17 cellular contexts compared by ENCODE assay signal in the genomic region with DNA sequence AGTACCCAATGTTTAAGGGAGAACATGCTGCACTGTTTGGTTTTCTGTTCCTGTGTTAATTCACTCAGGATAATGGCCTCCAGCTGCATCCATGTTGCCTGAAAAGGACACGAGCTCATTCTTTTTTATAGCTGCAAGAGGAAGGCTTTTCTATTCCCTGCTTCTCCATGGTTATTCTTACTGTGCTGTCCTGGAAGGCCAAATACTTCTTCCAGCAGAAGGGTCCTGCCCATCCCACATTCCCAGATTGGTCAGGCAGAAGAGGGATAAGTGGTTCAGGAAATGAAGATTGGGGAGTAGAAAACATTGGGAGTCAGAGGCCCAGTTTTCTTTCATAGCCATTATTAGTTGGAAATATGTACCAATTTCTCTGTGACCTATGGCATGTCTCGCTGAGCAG.
DNase-seq lines count a peak whose midpoint lies in the region; ATAC-seq and TF ChIP-seq lines count a peak whose summit lies in the region.
"Had no signal": no experiment of that assay in that cellular context is flagged by ENCODE, and none has a peak within 500 bp of the region (broad histone marks: within the 10 kb centered on the region; RNA-seq: fewer than 3 reads in every experiment).

No MANE protein-coding gene starts in this region.

- H3K27ac Mint-ChIP-seq in WTC11, result 0 out of 2 replicates have a peak overlapping the region, but pooled peaks have one; percentile 34
- H3K27ac Mint-ChIP-seq: B cell had no signal

- DNase-seq in WTC11 (ENCODE audit: low spot score), result no peak
- no peak for DNase-seq in dorsolateral prefrontal cortex
- peak; percentile 54 for DNase-seq in myocyte (ENCODE audit: low read depth)
- DNase-seq in SK-N-DZ (ENCODE audit: low spot score), result no peak
- DNase-seq in OCI-M2 (lab: John Stamatoyannopoulos, UW; ENCODE audit: unreplicated experiment), result no peak
- no peak for DNase-seq in DMS 273 (lab: John Stamatoyannopoulos, UW; ENCODE audit: unreplicated experiment)
- DNase-seq: activated naive CD4-positive, alpha-beta T cell; DMS153; Kasumi-1; naive B cell; NCI-H1436; NCI-H510A; OCI-M1; stimulated activated CD4-positive, alpha-beta T cell treated with anti-CD3 and anti-CD28 coated beads, Interleukin-1b, Interleukin-23, amount 100 ng/mL, for 48 hours had no signal

- ATAC-seq in WTC11, result no peak
- ATAC-seq in GM18873 (IDR thresholded peaks at IDR 0.05; ENCODE audit: low FRiP score, unreplicated experiment), result no peak

- POLR2A ChIA-PET in WTC11 (lab: Charles Lee), result no interaction called here

- TF ChIP-seq CTCF in WTC11 (IDR thresholded peaks at IDR 0.05) (no peak), dorsolateral prefrontal cortex (IDR thresholded peaks at IDR 0.05 in 54 of 56, conservative IDR thresholded peaks at IDR 0.05 in 2 of 56; ENCODE audit: low read depth in 1 of 56, partially characterized antibody in 56 of 56) (no peak)

- intact Hi-C loops in dorsolateral prefrontal cortex (cut with DNase I), result no loop called here

- H3K4me1 Mint-ChIP-seq in WTC11, result peaks cover 58% of the 10 kb centered on the region
- H3K4me1 Mint-ChIP-seq: B cell, naive B cell had no signal

- H3K27me3 Mint-ChIP-seq in WTC11 (ENCODE audit: low read depth), result no peaks in the 10 kb centered on the region
- H3K27me3 Mint-ChIP-seq: B cell, naive B cell had no signal

- peak overlapping the region in 57 of 59 donors; percentile 3 to 96 (median 90) for H3K27ac ChIP-seq in dorsolateral prefrontal cortex
- peak overlapping the region; percentile 62 for H3K27ac ChIP-seq in temporal lobe (ENCODE audit: low read depth, low read length)

- no peaks in the 10 kb centered on the region for H3K9me3 Mint-ChIP-seq in WTC11
- H3K9me3 Mint-ChIP-seq: naive B cell had no signal

- peaks cover 18% of the 10 kb centered on the region for H3K36me3 Mint-ChIP-seq in WTC11

- no peaks in the 10 kb centered on the region for H3K27me3 ChIP-seq in dorsolateral prefrontal cortex

- H3K4me3 Mint-ChIP-seq in WTC11, result no peak overlapping the region
- H3K4me3 Mint-ChIP-seq: B cell, naive B cell had no signal

- CTCF ChIA-PET in WTC11 (lab: Charles Lee), result interaction anchor here (2.0 to 2.3 kb wide), 2 partner anchors 32 to 222 kb away, joined by 4 to 7 read pairs; no protein-coding TSS in a partner anchor

- peak overlapping the region in 43 of 59 donors; percentile 0 to 62 (median 40) for H3K4me3 ChIP-seq in dorsolateral prefrontal cortex

TF ChIP-seq in WTC11, 78 proteins besides CTCF, POLR2A, EP300 and RAD21:
- TF ChIP-seq, protein P1, sequence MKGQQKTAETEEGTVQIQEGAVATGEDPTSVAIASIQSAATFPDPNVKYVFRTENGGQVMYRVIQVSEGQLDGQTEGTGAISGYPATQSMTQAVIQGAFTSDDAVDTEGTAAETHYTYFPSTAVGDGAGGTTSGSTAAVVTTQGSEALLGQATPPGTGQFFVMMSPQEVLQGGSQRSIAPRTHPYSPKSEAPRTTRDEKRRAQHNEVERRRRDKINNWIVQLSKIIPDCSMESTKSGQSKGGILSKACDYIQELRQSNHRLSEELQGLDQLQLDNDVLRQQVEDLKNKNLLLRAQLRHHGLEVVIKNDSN (CRISPR knock-in tag; IDR thresholded peaks at IDR 0.05), result no peak
